ENCODE assay signal across 1 cellular context in the genomic region with DNA sequence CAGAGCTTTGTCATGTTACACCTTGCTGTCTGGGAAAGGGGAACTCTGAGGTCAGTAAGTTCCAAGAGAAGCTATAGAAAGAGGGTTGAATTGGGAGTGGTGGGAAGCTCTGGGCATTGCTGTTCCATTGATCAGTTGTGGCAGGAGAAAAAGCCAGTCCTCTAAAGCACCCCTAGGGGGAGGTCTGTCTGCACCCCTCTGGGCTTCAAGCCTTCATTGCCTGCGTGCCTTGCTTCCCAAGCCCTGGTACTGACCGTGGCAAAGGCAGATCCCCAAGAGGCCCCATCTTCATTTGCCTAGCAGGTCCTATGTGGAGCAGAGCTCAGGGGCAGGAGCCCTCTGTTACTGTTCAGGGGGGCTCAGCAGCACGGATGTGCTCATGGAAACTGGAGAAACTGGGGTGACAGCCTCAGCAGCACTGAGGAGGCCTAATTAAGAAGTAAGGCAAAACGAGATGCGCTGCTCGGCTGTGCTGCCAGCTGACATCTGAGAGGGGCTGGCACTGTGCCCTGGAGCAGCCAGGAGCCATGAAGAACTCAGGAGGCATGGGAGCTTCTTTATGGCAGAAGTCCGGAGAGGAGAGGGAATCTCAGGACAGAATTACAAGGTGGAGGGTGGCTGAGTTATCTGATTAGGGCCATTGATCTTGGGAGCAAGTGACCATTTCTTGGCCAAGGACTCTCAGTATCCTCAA.
TF ChIP-seq lines count a peak whose summit lies in the region.

No MANE protein-coding gene starts in this region.

TF ChIP-seq in IMR-90, 13 proteins besides CTCF, POLR2A, EP300 and RAD21:
- TF ChIP-seq CHD1 (IDR thresholded peaks at IDR 0.05; ENCODE audit: low read depth, low read length) = no peak
- TF ChIP-seq CEBPB (IDR thresholded peaks at IDR 0.05; ENCODE audit: low read depth, low read length) = no peak
- TF ChIP-seq, protein P1, sequence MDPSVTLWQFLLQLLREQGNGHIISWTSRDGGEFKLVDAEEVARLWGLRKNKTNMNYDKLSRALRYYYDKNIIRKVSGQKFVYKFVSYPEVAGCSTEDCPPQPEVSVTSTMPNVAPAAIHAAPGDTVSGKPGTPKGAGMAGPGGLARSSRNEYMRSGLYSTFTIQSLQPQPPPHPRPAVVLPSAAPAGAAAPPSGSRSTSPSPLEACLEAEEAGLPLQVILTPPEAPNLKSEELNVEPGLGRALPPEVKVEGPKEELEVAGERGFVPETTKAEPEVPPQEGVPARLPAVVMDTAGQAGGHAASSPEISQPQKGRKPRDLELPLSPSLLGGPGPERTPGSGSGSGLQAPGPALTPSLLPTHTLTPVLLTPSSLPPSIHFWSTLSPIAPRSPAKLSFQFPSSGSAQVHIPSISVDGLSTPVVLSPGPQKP (IDR thresholded peaks at IDR 0.05; ENCODE audit: borderline replicate concordance, low read depth, low read length) = no peak
- TF ChIP-seq SMC3 (IDR thresholded peaks at IDR 0.05; ENCODE audit: low read depth, low read length) = no peak
- no peak for TF ChIP-seq RCOR1 (IDR thresholded peaks at IDR 0.05; ENCODE audit: insufficient replicate concordance, low read length)
- TF ChIP-seq, protein P2, sequence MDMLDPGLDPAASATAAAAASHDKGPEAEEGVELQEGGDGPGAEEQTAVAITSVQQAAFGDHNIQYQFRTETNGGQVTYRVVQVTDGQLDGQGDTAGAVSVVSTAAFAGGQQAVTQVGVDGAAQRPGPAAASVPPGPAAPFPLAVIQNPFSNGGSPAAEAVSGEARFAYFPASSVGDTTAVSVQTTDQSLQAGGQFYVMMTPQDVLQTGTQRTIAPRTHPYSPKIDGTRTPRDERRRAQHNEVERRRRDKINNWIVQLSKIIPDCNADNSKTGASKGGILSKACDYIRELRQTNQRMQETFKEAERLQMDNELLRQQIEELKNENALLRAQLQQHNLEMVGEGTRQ (IDR thresholded peaks at IDR 0.05; ENCODE audit: low read depth, low read length) = no peak
- TF ChIP-seq FOS (IDR thresholded peaks at IDR 0.05; ENCODE audit: low read depth, low read length) = no peak
- no peak for TF ChIP-seq BHLHE40 (IDR thresholded peaks at IDR 0.05; ENCODE audit: low read depth, low read length)
- TF ChIP-seq MAZ (IDR thresholded peaks at IDR 0.05; ENCODE audit: borderline replicate concordance, low read depth, low read length) = no peak
- TF ChIP-seq RFX5 (IDR thresholded peaks at IDR 0.05; ENCODE audit: low read depth, low read length) = no peak
- no peak for TF ChIP-seq NFE2L2 (IDR thresholded peaks at IDR 0.05; ENCODE audit: low read depth, low read length)
- TF ChIP-seq MXI1 (IDR thresholded peaks at IDR 0.05; ENCODE audit: borderline replicate concordance, low read depth, low read length) = no peak
